10 cellular contexts compared by ENCODE assay signal in genomic region chr1:156336242-156336641, GRCh38. TPM values are rescaled to one million over a fixed set of nuclear protein-coding genes. Genes with fewer than 3 reads are reported as not detected.
A peak's percentile ranks its signal among the peaks of the same experiment; 100 is the strongest.
DNase-seq lines count a peak whose midpoint lies in the region; ATAC-seq and TF ChIP-seq lines count a peak whose summit lies in the region.
"Had no signal": no experiment of that assay in that cellular context is flagged by ENCODE, and none has a peak within 500 bp of the region (broad histone marks: within the 10 kb centered on the region; RNA-seq: fewer than 3 reads in every experiment).

No MANE protein-coding gene starts in this region.

- H3K36me3 Mint-ChIP-seq in T-helper 17 cell (ENCODE audit: low read depth), result no peaks in the 10 kb centered on the region

- DNase-seq in left ventricle myocardium inferior (no peak), left cardiac atrium (no peak), T-helper 17 cell (no peak), foreskin keratinocyte (no peak), head of caudate nucleus (no peak), SW480 (ENCODE audit: low spot score) (no peak), NCI-H2029 (lab: John Stamatoyannopoulos, UW) (no peak)
- DNase-seq: NCI-H187 treated with DMSO at 0.1 percent for 48 hours had no signal

- ATAC-seq in left cardiac atrium, result no peak
- no peak for ATAC-seq in T-helper 17 cell
- ATAC-seq in foreskin keratinocyte, result no peak
- ATAC-seq in HG03025 (IDR thresholded peaks at IDR 0.05; ENCODE audit: low FRiP score, unreplicated experiment), result no peak

- peaks cover 22% of the 10 kb centered on the region for H3K4me1 Mint-ChIP-seq in T-helper 17 cell

- H3K4me3 ChIP-seq in left ventricle myocardium inferior, result peak overlapping the region; percentile 75

- peak overlapping the region; percentile 97 for H3K4me3 Mint-ChIP-seq in T-helper 17 cell

- H3K27me3 Mint-ChIP-seq in T-helper 17 cell, result no peaks in the 10 kb centered on the region

- intact Hi-C loops in left ventricle myocardium inferior (cut with micrococcal nuclease), result no loop called here
- intact Hi-C loops in left cardiac atrium (cut with DNase I), result no loop called here
- intact Hi-C loops in head of caudate nucleus (cut with DNase I), result no loop called here

- TF ChIP-seq CTCF in left ventricle myocardium inferior (IDR thresholded peaks at IDR 0.05; ENCODE audit: borderline replicate concordance) (no peak), foreskin keratinocyte (conservative IDR thresholded peaks at IDR 0.05) (peak; percentile 47)

- H3K36me3 ChIP-seq in left ventricle myocardium inferior, result peaks cover 46% of the 10 kb centered on the region

- H3K27me3 ChIP-seq in left ventricle myocardium inferior (ENCODE audit: low read depth) (no peaks in the 10 kb centered on the region), foreskin keratinocyte (no peaks in the 10 kb centered on the region)

- H3K9me3 ChIP-seq in left ventricle myocardium inferior (replicated peaks) (no peaks in the 10 kb centered on the region), T-helper 17 cell (ENCODE audit: control insufficient read depth, low read length, poor library complexity, severe bottlenecking) (no peaks in the 10 kb centered on the region)

- peaks cover 32% of the 10 kb centered on the region for H3K4me1 ChIP-seq in left ventricle myocardium inferior
- peaks cover 11% of the 10 kb centered on the region for H3K4me1 ChIP-seq in foreskin keratinocyte

- H3K27ac Mint-ChIP-seq in T-helper 17 cell, result peak overlapping the region; percentile 96

- H3K27ac ChIP-seq in left ventricle myocardium inferior (replicated peaks), result no peak overlapping the region
- H3K27ac ChIP-seq in foreskin keratinocyte, result no peak overlapping the region

RNA-seq across cellular contexts. Expression of gene CCT3, which starts 1.9 kb away (rescaled TPM):
- total RNA-seq in left ventricle myocardium inferior, result 123 TPM
- 100 to 1,000 TPM; 125 to 128 TPM for total RNA-seq in left cardiac atrium
- total RNA-seq in T-helper 17 cell, result 10 to 100 TPM; 75.3 to 77.6 TPM
- 363 and 393 TPM in 2 replicates for total RNA-seq in foreskin keratinocyte
- 329 and 382 TPM in 2 replicates for polyA plus RNA-seq in foreskin keratinocyte

RNA-seq across cellular contexts. Expression of gene TSACC, which starts 2.1 kb away (rescaled TPM):
- total RNA-seq in left ventricle myocardium inferior (0.58 TPM), left cardiac atrium (1 to 10 TPM in 1 of 2 donors, not detected in 1; 1.0 TPM), T-helper 17 cell (under 1 TPM in 1 of 2 donors, not detected in 1; 0.40 TPM), foreskin keratinocyte (0.60 and 0.82 TPM in 2 replicates)
- polyA plus RNA-seq in foreskin keratinocyte, result 0.79 and 0.98 TPM in 2 replicates
- total RNA-seq: cardiac septum had no signal

RNA-seq across cellular contexts. Expression of gene RHBG, which starts 32.8 kb away (rescaled TPM):
- total RNA-seq in left ventricle myocardium inferior (not detected), left cardiac atrium (not detected), T-helper 17 cell (not detected), foreskin keratinocyte (0.11 TPM in 1 of 2 replicates, not detected in the other)
- not detected in 2 replicates for polyA plus RNA-seq in foreskin keratinocyte
- total RNA-seq: cardiac septum had no signal

RNA-seq across cellular contexts. Expression of gene VHLL, which starts 37.1 kb away (rescaled TPM):
- total RNA-seq in left ventricle myocardium inferior (not detected), left cardiac atrium (not detected), T-helper 17 cell (not detected), foreskin keratinocyte (not detected in 2 replicates)
- not detected in 2 replicates for polyA plus RNA-seq in foreskin keratinocyte
- total RNA-seq: cardiac septum had no signal

RNA-seq across cellular contexts. Expression of gene GLMP, which starts 40.8 kb away (rescaled TPM):
- total RNA-seq in left ventricle myocardium inferior (14.2 TPM), left cardiac atrium (10 to 100 TPM; 22.7 to 32.2 TPM), T-helper 17 cell (10 to 100 TPM; 21.2 to 25.0 TPM), foreskin keratinocyte (32.7 and 35.2 TPM in 2 replicates)
- polyA plus RNA-seq in foreskin keratinocyte, result 40.1 and 42.4 TPM in 2 replicates
